In the genomic region with DNA sequence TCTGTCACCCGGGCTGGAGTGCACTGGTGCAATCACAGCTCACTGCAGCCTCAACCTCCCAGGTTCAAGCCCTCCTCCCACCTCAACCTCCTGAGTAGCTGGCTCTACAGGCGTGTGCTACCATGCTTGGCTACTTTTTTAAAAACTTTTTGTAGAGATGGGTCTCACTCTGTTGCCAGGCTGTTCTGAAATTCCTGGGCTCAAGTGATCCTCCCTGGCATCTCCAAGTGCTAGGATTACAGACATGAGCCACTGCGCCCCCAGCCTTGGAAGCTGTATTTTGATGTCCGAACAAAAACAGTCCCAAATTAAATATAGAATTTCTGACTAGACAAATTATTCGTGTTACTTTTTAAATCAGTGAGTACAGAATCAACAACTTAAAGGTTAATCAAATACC, we compare ENCODE assay signal across 24 cellular contexts.
"Had no signal": no experiment of that assay in that cellular context is flagged by ENCODE, and none has a peak within 500 bp of the region (broad histone marks: within the 10 kb centered on the region; RNA-seq: fewer than 3 reads in every experiment).

No MANE protein-coding gene starts in this region.

- H3K27me3 Mint-ChIP-seq: activated CD8-positive, alpha-beta T cell treated with anti-CD3 and anti-CD28 coated beads for 36 hours; activated naive CD8-positive, alpha-beta T cell; activated T-cell treated with anti-CD3 and anti-CD28 coated beads, Interleukin-2, amount 50 U/mL, for 24 hours had no signal

- FAIRE-seq: K562 had no signal

- DNase-seq: activated CD4-positive, alpha-beta T cell treated with anti-CD3 and anti-CD28 coated beads for 4 hours; activated CD8-positive, alpha-beta T cell treated with anti-CD3 and anti-CD28 coated beads for 36 hours; activated gamma-delta T cell; activated naive CD4-positive, alpha-beta T cell treated with anti-CD3 and anti-CD28 coated beads for 36 hours; activated T-cell treated with anti-CD3 and anti-CD28 coated beads, Interleukin-2, amount 50 U/mL, for 24 hours; amygdala; brain microvascular endothelial cell; Karpas-422; MM.1S; NCI-H1105; NCI-H1436; NCI-H1694 treated with DMSO at 0.1 percent for 48 hours; NCI-H2081; NCI-H510A treated with DMSO at 0.1 percent for 48 hours; NCI-H69; NK-92 treated with Interleukin-12 subunit alpha and Interleukin-12 subunit beta, amount 100 ng/mL, for 24 hours; PC-3; SHP77 treated with DMSO at 0.1 percent for 48 hours had no signal

- H3K36me3 Mint-ChIP-seq: activated naive CD8-positive, alpha-beta T cell had no signal

- H3K4me3 ChIP-seq: cardiac muscle cell, K562 had no signal

- H3K9me3 Mint-ChIP-seq: activated CD8-positive, alpha-beta T cell treated with anti-CD3 and anti-CD28 coated beads for 36 hours; activated naive CD4-positive, alpha-beta T cell treated with anti-CD3 and anti-CD28 coated beads for 36 hours; activated T-cell treated with anti-CD3 and anti-CD28 coated beads, Interleukin-2, amount 50 U/mL, for 24 hours; activated T-helper 1 cell treated with anti-CD3 and anti-CD28 coated beads, Interleukin-12 subunit alpha, Interleukin-12 subunit beta, Interleukin-2, Interleukin-4 antibody, amounts not matched to agents 30 ng/mL and 10 ng/mL and 1 ng/mL, durations not matched to agents 14 hours and 24 hours and 36 hours; T-helper 1 cell treated with Interleukin-12 subunit alpha and Interleukin-12 subunit beta and Interleukin-4 antibody, amounts not matched to agents 30 μg/mL and 1 μg/mL, for 36 hours had no signal

- H3K27ac ChIP-seq: brain microvascular endothelial cell, cardiac muscle cell had no signal

- H3K4me3 Mint-ChIP-seq: activated CD8-positive, alpha-beta T cell treated with anti-CD3 and anti-CD28 coated beads for 36 hours; activated naive CD4-positive, alpha-beta T cell treated with anti-CD3 and anti-CD28 coated beads for 36 hours; activated naive CD8-positive, alpha-beta T cell; activated T-cell treated with anti-CD3 and anti-CD28 coated beads, Interleukin-2, amount 50 U/mL, for 24 hours; activated T-helper 1 cell treated with anti-CD3 and anti-CD28 coated beads, Interleukin-12 subunit alpha, Interleukin-12 subunit beta, Interleukin-2, Interleukin-4 antibody, amounts not matched to agents 30 ng/mL and 10 ng/mL and 1 ng/mL, durations not matched to agents 14 hours and 24 hours and 36 hours; T-helper 1 cell treated with Interleukin-12 subunit alpha and Interleukin-12 subunit beta and Interleukin-4 antibody, amounts not matched to agents 30 μg/mL and 1 μg/mL, for 36 hours had no signal

- ATAC-seq: activated CD4-positive, CD25-positive, alpha-beta regulatory T cell treated with anti-CD3 and anti-CD28 coated beads, Interleukin-2, amount 50 U/mL, for 24 hours; activated CD8-positive, alpha-beta T cell treated with anti-CD3 and anti-CD28 coated beads for 36 hours; K562; PC-3 had no signal

- H3K27ac Mint-ChIP-seq: activated CD8-positive, alpha-beta T cell treated with anti-CD3 and anti-CD28 coated beads for 36 hours; activated naive CD4-positive, alpha-beta T cell treated with anti-CD3 and anti-CD28 coated beads for 36 hours; activated naive CD8-positive, alpha-beta T cell; activated T-cell treated with anti-CD3 and anti-CD28 coated beads, Interleukin-2, amount 50 U/mL, for 24 hours; activated T-helper 1 cell treated with anti-CD3 and anti-CD28 coated beads, Interleukin-12 subunit alpha, Interleukin-12 subunit beta, Interleukin-2, Interleukin-4 antibody, amounts not matched to agents 30 ng/mL and 10 ng/mL and 1 ng/mL, durations not matched to agents 14 hours and 24 hours and 36 hours; T-helper 1 cell treated with Interleukin-12 subunit alpha and Interleukin-12 subunit beta and Interleukin-4 antibody, amounts not matched to agents 30 μg/mL and 1 μg/mL, for 36 hours had no signal

- H3K36me3 ChIP-seq: brain microvascular endothelial cell, cardiac muscle cell had no signal

- H3K27me3 ChIP-seq: brain microvascular endothelial cell, cardiac muscle cell had no signal
